8 cellular contexts compared by ENCODE assay signal in the genomic region with DNA sequence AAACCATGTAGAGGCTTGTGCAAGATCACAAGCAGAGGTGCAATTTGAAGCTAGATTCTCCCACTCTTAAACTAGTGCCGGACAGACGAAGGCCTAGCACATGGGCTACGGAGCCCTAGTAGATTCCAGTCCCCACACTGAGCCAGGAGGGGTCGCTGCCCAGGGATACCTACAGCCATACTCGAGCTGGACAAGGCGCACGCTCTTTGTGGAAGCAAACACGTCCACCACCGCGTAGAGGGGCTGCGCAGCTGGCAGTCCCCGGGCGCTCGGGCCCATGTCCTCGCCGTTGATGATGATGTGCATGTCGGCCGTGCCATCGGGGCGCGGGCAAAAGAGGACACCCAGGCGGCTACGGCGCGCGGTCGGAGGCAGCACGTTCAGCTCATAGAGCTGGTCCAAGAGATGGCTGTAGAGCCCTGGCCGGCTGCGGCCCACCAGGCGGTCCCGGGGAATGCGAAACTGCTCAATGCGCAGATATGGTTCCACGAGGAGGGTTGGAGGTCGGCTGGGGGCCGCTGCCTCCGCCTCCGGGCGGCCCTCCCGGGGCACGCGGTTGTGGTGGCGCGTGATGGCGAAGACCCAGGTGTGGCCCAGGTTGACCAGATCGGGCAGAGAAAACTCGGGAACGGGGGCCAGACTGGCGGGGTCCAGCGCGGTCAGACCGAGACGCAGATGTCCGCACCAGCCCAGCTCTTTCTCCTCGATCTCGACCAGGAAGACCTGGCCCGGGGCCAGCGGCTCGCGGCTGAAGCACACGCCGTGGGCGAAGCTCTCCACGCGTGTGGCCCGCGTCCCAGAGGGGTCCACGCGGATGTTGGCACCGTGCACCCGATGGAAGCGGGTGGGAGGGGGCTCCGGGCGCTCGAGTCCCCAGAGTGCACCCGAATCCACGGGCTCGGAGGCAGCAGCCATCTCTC. TPM values are rescaled to one million over a fixed set of nuclear protein-coding genes. Genes with fewer than 3 reads are reported as not detected.
DNase-seq lines count a peak whose midpoint lies in the region; ATAC-seq, FAIRE-seq and TF ChIP-seq lines count a peak whose summit lies in the region.

No MANE protein-coding gene starts in this region.

- peak overlapping the region; percentile 89 for H3K4me3 Mint-ChIP-seq in astrocyte (ENCODE audit: unreplicated experiment)

- no peaks in the 10 kb centered on the region for H3K9me3 Mint-ChIP-seq in astrocyte (ENCODE audit: unreplicated experiment)

- H3K27ac Mint-ChIP-seq in astrocyte (ENCODE audit: unreplicated experiment) = peak overlapping the region; percentile 14

- intact Hi-C loops in left ventricle myocardium inferior (cut with micrococcal nuclease) = loop anchor here (5.0 kb wide), 1 partner anchor 42 kb away; the partner anchor contains the start of gene PCIF1

- peaks cover 11% of the 10 kb centered on the region for H3K4me1 Mint-ChIP-seq in astrocyte (ENCODE audit: low read depth, unreplicated experiment)

- no peaks in the 10 kb centered on the region for H3K27me3 Mint-ChIP-seq in astrocyte (ENCODE audit: low read depth, unreplicated experiment)

- H2AFZ ChIP-seq in astrocyte (ENCODE audit: low read depth, low read length) = peak overlapping the region; percentile 94

- peak; percentile 91 for TF ChIP-seq CTCF in RWPE2 (IDR thresholded peaks at IDR 0.05; ENCODE audit: poor library complexity, severe bottlenecking)
- peak; percentile 49 for TF ChIP-seq CTCF in astrocyte (IDR thresholded peaks at IDR 0.05; ENCODE audit: insufficient read depth, low read depth, low read length)
- peak; percentile 77 for TF ChIP-seq CTCF in left ventricle myocardium inferior (IDR thresholded peaks at IDR 0.05; ENCODE audit: borderline replicate concordance)

- no peak for FAIRE-seq in astrocyte (lab: Jason Lieb, UNC)

- H3K27ac ChIP-seq in RWPE2 (ENCODE audit: poor library complexity, severe bottlenecking) = peak overlapping the region; percentile 5
- H3K27ac ChIP-seq in astrocyte (ENCODE audit: low read depth, low read length) = peak overlapping the region; percentile 57
- H3K27ac ChIP-seq in left ventricle myocardium inferior (replicated peaks) = peak overlapping the region; percentile 94

- H3K79me2 ChIP-seq in astrocyte (ENCODE audit: insufficient read depth, low read length) = peaks cover 16% of the 10 kb centered on the region

- DNase-seq in RWPE2 (ENCODE audit: low spot score) (peak; percentile 89), astrocyte (ENCODE audit: low read depth) (peak; percentile 71), left ventricle myocardium inferior (peak; percentile 85), pons (ENCODE audit: low spot score) (peak; percentile 59), NCI-H774 (lab: John Stamatoyannopoulos, UW) (no peak)

- H3K4me3 ChIP-seq in RWPE2 (ENCODE audit: severe bottlenecking) = peak overlapping the region; percentile 72
- peak overlapping the region; percentile 77 for H3K4me3 ChIP-seq in astrocyte (ENCODE audit: insufficient read depth, low read depth, low read length)
- peak overlapping the region; percentile 83 for H3K4me3 ChIP-seq in left ventricle myocardium inferior

- H3K36me3 ChIP-seq in RWPE2 (ENCODE audit: low read depth) = peaks cover 23% of the 10 kb centered on the region
- no peaks in the 10 kb centered on the region for H3K36me3 ChIP-seq in astrocyte (ENCODE audit: insufficient read depth, low read length)
- H3K36me3 ChIP-seq in left ventricle myocardium inferior = peaks cover 54% of the 10 kb centered on the region

- peaks cover 14% of the 10 kb centered on the region for H3K36me3 Mint-ChIP-seq in astrocyte (ENCODE audit: low read depth, unreplicated experiment)

- ATAC-seq in GM18498 (IDR thresholded peaks at IDR 0.05; ENCODE audit: unreplicated experiment) (peak; percentile 15), HG03457 (IDR thresholded peaks at IDR 0.05; ENCODE audit: unreplicated experiment) (peak; percentile 20), RWPE2 (ENCODE audit: low read depth) (peak; percentile 51), GM21515 (IDR thresholded peaks at IDR 0.05; ENCODE audit: unreplicated experiment) (no peak)

- peak overlapping the region; percentile 99 for H3K4me2 ChIP-seq in astrocyte (ENCODE audit: low read length)

- H4K20me1 ChIP-seq in astrocyte (ENCODE audit: insufficient read depth, low read length) = peaks cover 28% of the 10 kb centered on the region

- H3K9ac ChIP-seq in astrocyte (ENCODE audit: low read length) = peak overlapping the region; percentile 88

- peaks cover 1% of the 10 kb centered on the region for H3K4me1 ChIP-seq in RWPE2 (ENCODE audit: insufficient read depth, poor library complexity, severe bottlenecking)
- peaks cover 30% of the 10 kb centered on the region for H3K4me1 ChIP-seq in astrocyte (ENCODE audit: insufficient read depth, low read length)
- peaks cover 51% of the 10 kb centered on the region for H3K4me1 ChIP-seq in left ventricle myocardium inferior

- H3K9me3 ChIP-seq in RWPE2 (ENCODE audit: severe bottlenecking) (no peaks in the 10 kb centered on the region), astrocyte (ENCODE audit: insufficient read depth, low read depth, low read length) (no peaks in the 10 kb centered on the region), left ventricle myocardium inferior (replicated peaks) (no peaks in the 10 kb centered on the region)

- no peaks in the 10 kb centered on the region for H3K27me3 ChIP-seq in RWPE2 (ENCODE audit: insufficient read depth, poor library complexity, severe bottlenecking)
- no peaks in the 10 kb centered on the region for H3K27me3 ChIP-seq in astrocyte (ENCODE audit: insufficient read depth, low read length)
- no peaks in the 10 kb centered on the region for H3K27me3 ChIP-seq in left ventricle myocardium inferior (ENCODE audit: low read depth)

RNA-seq across cellular contexts. Expression of gene NEURL2, which starts 0.7 kb away (rescaled TPM):
- 6.7 and 6.9 TPM in 2 replicates for total RNA-seq in astrocyte
- 7.6 TPM for total RNA-seq in left ventricle myocardium inferior

RNA-seq across cellular contexts. Expression of gene CTSA, which starts 0.8 kb away (rescaled TPM):
- total RNA-seq in astrocyte (69.0 and 87.5 TPM in 2 replicates), left ventricle myocardium inferior (116 TPM)

RNA-seq across cellular contexts. Expression of gene SPATA25, which starts 2.9 kb away (rescaled TPM):
- total RNA-seq in astrocyte (0.67 and 1.7 TPM in 2 replicates), left ventricle myocardium inferior (2.4 TPM)

RNA-seq across cellular contexts. Expression of gene ZSWIM1, which starts 9.3 kb away (rescaled TPM):
- 9.0 and 9.6 TPM in 2 replicates for total RNA-seq in astrocyte
- 11.2 TPM for total RNA-seq in left ventricle myocardium inferior

RNA-seq across cellular contexts. Expression of gene PLTP, which starts 21.6 kb away (rescaled TPM):
- total RNA-seq in astrocyte (162 and 167 TPM in 2 replicates), left ventricle myocardium inferior (84.1 TPM)

Comparison
In these comparisons a context has a peak if more than half of its experiments do, and no peak if none do; other contexts are left out.
1. H3K27ac ChIP-seq: peak in every context shown above with its lines; median percentile 94 in left ventricle myocardium inferior; 57 in astrocyte; 5 in RWPE2.